Comparison of ENCODE assay signal across 18 cellular contexts in the genomic region with DNA sequence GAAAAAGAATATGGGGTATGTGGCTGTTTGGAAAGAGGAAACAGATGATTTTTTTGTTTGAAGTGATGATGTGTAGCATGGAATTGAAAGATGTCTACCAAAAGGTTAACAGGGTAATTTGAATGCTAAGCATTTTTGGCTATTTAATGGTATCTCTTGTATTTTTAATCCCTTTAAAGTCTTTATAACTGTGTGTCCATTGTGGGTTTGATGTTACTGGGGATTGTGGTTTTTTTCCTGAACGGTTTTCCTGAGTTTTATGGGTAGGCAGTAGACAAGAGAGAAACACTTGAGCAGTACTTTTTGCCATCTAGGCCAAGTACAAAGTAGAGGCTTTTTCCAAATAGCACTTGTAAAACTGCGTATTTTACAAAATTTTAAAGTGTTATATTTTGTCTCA.
DNase-seq lines count a peak whose midpoint lies in the region; ATAC-seq and TF ChIP-seq lines count a peak whose summit lies in the region.
"Had no signal": no experiment of that assay in that cellular context is flagged by ENCODE, and none has a peak within 500 bp of the region (broad histone marks: within the 10 kb centered on the region; RNA-seq: fewer than 3 reads in every experiment).

No MANE protein-coding gene starts in this region.

- H4K20me1 ChIP-seq in OCI-LY1 (ENCODE audit: insufficient read depth, low read length) (0 out of 2 replicates have a peak, but pooled peaks cover 7% of the 10 kb centered on the region), smooth muscle cell (ENCODE audit: low read depth) (peaks cover 100% of the 10 kb centered on the region), osteoblast (ENCODE audit: insufficient read depth, low read length) (peaks cover 66% of the 10 kb centered on the region)

- peaks cover 84% of the 10 kb centered on the region for H3K4me1 Mint-ChIP-seq in CD8-positive, alpha-beta T cell (ENCODE audit: low read depth)
- peaks cover 83% of the 10 kb centered on the region for H3K4me1 Mint-ChIP-seq in chondrocyte (ENCODE audit: low read depth)

- H3F3A ChIP-seq in OCI-LY1 (ENCODE audit: insufficient read depth, low read length) (no peaks in the 10 kb centered on the region), smooth muscle cell (ENCODE audit: low read depth) (peaks cover 11% of the 10 kb centered on the region)

- no peaks in the 10 kb centered on the region for H3K9me3 Mint-ChIP-seq in CD8-positive, alpha-beta T cell
- no peaks in the 10 kb centered on the region for H3K9me3 Mint-ChIP-seq in chondrocyte (ENCODE audit: low read depth)

- H3K27me3 ChIP-seq in CD8-positive, alpha-beta T cell (ENCODE audit: insufficient read depth, low read length), result no peaks in the 10 kb centered on the region
- H3K27me3 ChIP-seq in OCI-LY1 (ENCODE audit: insufficient read depth, low read length) (no peaks in the 10 kb centered on the region), smooth muscle cell (ENCODE audit: low read depth) (no peaks in the 10 kb centered on the region), colonic mucosa (no peaks in the 10 kb centered on the region), osteoblast (ENCODE audit: insufficient read depth, low read length) (no peaks in the 10 kb centered on the region)
- H3K27me3 ChIP-seq: cardiac muscle cell, SJSA1 had no signal

- no peak for TF ChIP-seq CTCF in CD8-positive, alpha-beta T cell (IDR thresholded peaks at IDR 0.05)
- TF ChIP-seq CTCF in OCI-LY1 (IDR thresholded peaks at IDR 0.05; ENCODE audit: low read length) (no peak), chondrocyte (IDR thresholded peaks at IDR 0.05) (no peak), smooth muscle cell (IDR thresholded peaks at IDR 0.05; ENCODE audit: borderline replicate concordance, insufficient read depth, poor library complexity, severe bottlenecking) (no peak), colonic mucosa (IDR thresholded peaks at IDR 0.05) (no peak), osteoblast (IDR thresholded peaks at IDR 0.05; ENCODE audit: extremely low read depth, low read depth, low read length) (no peak)

- peak overlapping the region; percentile 16 for H3K27ac Mint-ChIP-seq in CD8-positive, alpha-beta T cell
- peak overlapping the region; percentile 2 for H3K27ac Mint-ChIP-seq in chondrocyte (ENCODE audit: unreplicated experiment)

- H3K9ac ChIP-seq in OCI-LY1 (ENCODE audit: low read length) (no peak overlapping the region), smooth muscle cell (ENCODE audit: low read depth) (no peak overlapping the region), colonic mucosa (ENCODE audit: low read depth in 2 of 2, low read length in 2 of 2) (no peak overlapping the region)

- intact Hi-C loops in CD8-positive, alpha-beta T cell (cut with DNase I, micrococcal nuclease), result no loop called here
- intact Hi-C loops in colonic mucosa (cut with DNase I), result no loop called here

- peaks cover 3% of the 10 kb centered on the region for H3K36me3 ChIP-seq in CD8-positive, alpha-beta T cell (ENCODE audit: insufficient read depth, low read length)
- peaks cover 57% of the 10 kb centered on the region; the same call in 1 of the 2 replicates for H3K36me3 ChIP-seq in OCI-LY1 (ENCODE audit: insufficient read depth, low read length)
- H3K36me3 ChIP-seq in smooth muscle cell (ENCODE audit: low read depth), result no peaks in the 10 kb centered on the region
- no peaks in the 10 kb centered on the region for H3K36me3 ChIP-seq in colonic mucosa
- H3K36me3 ChIP-seq in osteoblast (ENCODE audit: insufficient read depth, low read length), result no peaks in the 10 kb centered on the region
- H3K36me3 ChIP-seq: cardiac muscle cell, thoracic aorta had no signal

- H3K4me1 ChIP-seq in CD8-positive, alpha-beta T cell (ENCODE audit: insufficient read depth, low read length), result peaks cover 59% of the 10 kb centered on the region
- peaks cover 69% of the 10 kb centered on the region for H3K4me1 ChIP-seq in OCI-LY1 (ENCODE audit: insufficient read depth, low read length, severe bottlenecking)
- peaks cover 49% of the 10 kb centered on the region for H3K4me1 ChIP-seq in smooth muscle cell (ENCODE audit: low read depth)
- no peaks in the 10 kb centered on the region for H3K4me1 ChIP-seq in colonic mucosa
- peaks cover 29% of the 10 kb centered on the region for H3K4me1 ChIP-seq in osteoblast (ENCODE audit: insufficient read depth, low read length)

- DNase-seq in CD8-positive, alpha-beta T cell, result no peak
- DNase-seq in chondrocyte (ENCODE audit: low spot score) (no peak), smooth muscle cell (lab: John Stamatoyannopoulos, UW; ENCODE audit: unreplicated experiment) (no peak), colonic mucosa (no peak), osteoblast (ENCODE audit: insufficient read length, low spot score, missing footprints) (no peak), NCI-H1417 (lab: John Stamatoyannopoulos, UW) (no peak)
- DNase-seq: AML-193, amniotic stem cell, H7, left colon, NCI-H146, NCI-H774, T-helper 9 cell had no signal

- H3K9me2 ChIP-seq in OCI-LY1 (ENCODE audit: low read depth, low read length), result no peaks in the 10 kb centered on the region

- ATAC-seq in CD8-positive, alpha-beta T cell, result no peak
- ATAC-seq: left colon had no signal

- H3K4me2 ChIP-seq in OCI-LY1 (ENCODE audit: low read length), result peak overlapping the region; percentile 50; the same call in 1 of the 2 replicates
- peak overlapping the region; percentile 80 for H3K4me2 ChIP-seq in smooth muscle cell
- no peak overlapping the region for H3K4me2 ChIP-seq in osteoblast (ENCODE audit: insufficient read depth, low read length)

- H3K27me3 Mint-ChIP-seq in CD8-positive, alpha-beta T cell (ENCODE audit: low read depth), result no peaks in the 10 kb centered on the region
- H3K27me3 Mint-ChIP-seq in chondrocyte (ENCODE audit: low read depth), result no peaks in the 10 kb centered on the region

- no peak overlapping the region for H3K27ac ChIP-seq in CD8-positive, alpha-beta T cell (ENCODE audit: low read depth, low read length)
- peak overlapping the region; percentile 46 for H3K27ac ChIP-seq in OCI-LY1 (ENCODE audit: low read depth, low read length, poor library complexity, severe bottlenecking)
- H3K27ac ChIP-seq in smooth muscle cell (ENCODE audit: low read depth), result peak overlapping the region; percentile 41
- no peak overlapping the region for H3K27ac ChIP-seq in colonic mucosa
- no peak overlapping the region for H3K27ac ChIP-seq in osteoblast (ENCODE audit: low read depth, low read length)
- H3K27ac ChIP-seq: cardiac muscle cell, SJSA1, thoracic aorta had no signal

- peaks cover 36% of the 10 kb centered on the region for H3K36me3 Mint-ChIP-seq in CD8-positive, alpha-beta T cell
- peaks cover 1% of the 10 kb centered on the region for H3K36me3 Mint-ChIP-seq in chondrocyte (ENCODE audit: low read depth)

- H3K9me3 ChIP-seq in CD8-positive, alpha-beta T cell (ENCODE audit: low read length), result no peaks in the 10 kb centered on the region
- H3K9me3 ChIP-seq in OCI-LY1 (ENCODE audit: low read length) (no peaks in the 10 kb centered on the region), smooth muscle cell (replicated peaks; ENCODE audit: low read depth) (no peaks in the 10 kb centered on the region), colonic mucosa (no peaks in the 10 kb centered on the region), osteoblast (ENCODE audit: low read depth, low read length) (no peaks in the 10 kb centered on the region)
- H3K9me3 ChIP-seq: SJSA1, thoracic aorta had no signal

- POLR2A ChIA-PET in CD8-positive, alpha-beta T cell (lab: Charles Lee), result no interaction called here

- H3K79me2 ChIP-seq in OCI-LY1 (ENCODE audit: insufficient read depth, low read length), result peaks cover 97% of the 10 kb centered on the region
- H3K79me2 ChIP-seq in smooth muscle cell (ENCODE audit: low read depth), result peaks cover 100% of the 10 kb centered on the region
- H3K79me2 ChIP-seq in osteoblast (ENCODE audit: insufficient read depth, low read length), result peaks cover 88% of the 10 kb centered on the region

- H3K4me3 Mint-ChIP-seq in CD8-positive, alpha-beta T cell, result peak overlapping the region; percentile 19
- H3K4me3 Mint-ChIP-seq in chondrocyte (ENCODE audit: unreplicated experiment), result no peak overlapping the region

- CTCF ChIA-PET in CD8-positive, alpha-beta T cell (lab: Charles Lee), result interaction anchor here (1.4 kb wide), 1 partner anchor 98 kb away, joined by 5 read pairs; no protein-coding TSS in a partner anchor

- 56% methylated on average over 2 of the region's 2 CpGs for WGBS in smooth muscle cell (ENCODE audit: low lambda C conversion rate)

- no peak overlapping the region for H2AFZ ChIP-seq in OCI-LY1 (ENCODE audit: low read length)
- no peak overlapping the region for H2AFZ ChIP-seq in smooth muscle cell (ENCODE audit: low read depth)
- H2AFZ ChIP-seq in osteoblast (ENCODE audit: low read length), result no peak overlapping the region

- no peak overlapping the region for H3K4me3 ChIP-seq in CD8-positive, alpha-beta T cell (ENCODE audit: low read depth, low read length)
- no peak overlapping the region for H3K4me3 ChIP-seq in OCI-LY1 (ENCODE audit: low read depth, low read length, poor library complexity, severe bottlenecking)
- no peak overlapping the region for H3K4me3 ChIP-seq in smooth muscle cell
- no peak overlapping the region for H3K4me3 ChIP-seq in colonic mucosa
- no peak overlapping the region for H3K4me3 ChIP-seq in osteoblast (ENCODE audit: insufficient read depth, low read length)
- H3K4me3 ChIP-seq: cardiac muscle cell, GM12878, SJSA1, thoracic aorta had no signal

Comparison
In these comparisons a context has a peak if more than half of its experiments do, and no peak if none do; other contexts are left out.
1. H3K27ac ChIP-seq: peak in OCI-LY1 (single experiment) and smooth muscle cell (single experiment); none in CD8-positive, alpha-beta T cell (single experiment), colonic mucosa (single experiment) and osteoblast (single experiment).